In the genomic region with DNA sequence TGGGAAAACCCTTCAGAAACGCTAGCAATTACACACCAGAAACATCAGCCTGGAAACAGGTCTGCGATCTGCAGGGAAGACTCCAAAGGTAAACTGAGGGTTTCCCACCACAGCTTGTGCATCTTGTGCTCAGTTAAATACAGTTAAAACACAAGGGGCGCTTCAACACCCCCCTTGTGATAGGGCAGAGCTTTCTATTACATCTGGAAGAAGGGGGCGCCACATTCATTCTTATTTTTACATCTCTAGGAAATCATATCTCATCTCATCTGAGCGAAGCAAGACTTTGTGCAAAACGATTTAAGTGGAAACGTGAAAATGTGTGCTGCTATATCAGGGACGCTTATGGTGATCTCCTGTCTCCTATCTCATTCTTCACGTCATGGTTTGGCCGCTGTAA, we compare ENCODE assay signal across 17 cellular contexts. TPM values are rescaled to one million over a fixed set of nuclear protein-coding genes. Genes with fewer than 3 reads are reported as not detected.
DNase-seq lines count a peak whose midpoint lies in the region; ATAC-seq and TF ChIP-seq lines count a peak whose summit lies in the region.
"Had no signal": no experiment of that assay in that cellular context is flagged by ENCODE, and none has a peak within 500 bp of the region (broad histone marks: within the 10 kb centered on the region; RNA-seq: fewer than 3 reads in every experiment).

No MANE protein-coding gene starts in this region.

- peak; percentile 20 for TF ChIP-seq CTCF in choroid plexus epithelial cell (conservative IDR thresholded peaks at IDR 0.05; ENCODE audit: low read depth, low read length)
- no peak for TF ChIP-seq CTCF in smooth muscle cell (IDR thresholded peaks at IDR 0.05; ENCODE audit: borderline replicate concordance, insufficient read depth, poor library complexity, severe bottlenecking)
- no peak for TF ChIP-seq CTCF in tibial nerve (IDR thresholded peaks at IDR 0.05)

- no peak for TF ChIP-seq EP300 in tibial nerve (IDR thresholded peaks at IDR 0.05)

- H3K4me3 ChIP-seq in choroid plexus epithelial cell (ENCODE audit: low read depth, low read length) (no peak overlapping the region), smooth muscle cell (no peak overlapping the region), tibial nerve (no peak overlapping the region)
- H3K4me3 ChIP-seq: body of pancreas had no signal

- ATAC-seq in activated CD8-positive, alpha-beta memory T cell treated with anti-CD3 and anti-CD28 coated beads, Interleukin-2, amount 10 ng/mL, durations not matched to agents 7 days and 5 days: no peak
- no peak for ATAC-seq in stimulated activated memory B cell treated with anti-CD40 and anti-IgM and Interleukin-4, amounts not matched to agents 10 μg/mL and 1 μg/mL and 100 μg/mL, for 72 hours
- no peak for ATAC-seq in HG03432 (IDR thresholded peaks at IDR 0.05; ENCODE audit: unreplicated experiment)
- ATAC-seq: activated CD8-positive, alpha-beta T cell treated with anti-CD3 and anti-CD28 coated beads, Interleukin-2, amount 10 ng/mL, durations not matched to agents 7 days and 5 days; body of pancreas; left ventricle myocardium superior had no signal

- H3K4me1 ChIP-seq in smooth muscle cell (ENCODE audit: low read depth): no peaks in the 10 kb centered on the region
- H3K4me1 ChIP-seq in tibial nerve: peaks cover 0 to 14% (median 0%) of the 10 kb centered on the region in 4 donors
- H3K4me1 ChIP-seq: body of pancreas had no signal

- no peaks in the 10 kb centered on the region for H3K36me3 ChIP-seq in smooth muscle cell (ENCODE audit: low read depth)
- peaks cover 0 to 15% (median 0%) of the 10 kb centered on the region in 3 donors for H3K36me3 ChIP-seq in tibial nerve

- no peaks in the 10 kb centered on the region for H3K9me3 ChIP-seq in smooth muscle cell (replicated peaks; ENCODE audit: low read depth)
- H3K9me3 ChIP-seq in tibial nerve: no peaks in the 10 kb centered on the region
- H3K9me3 ChIP-seq: body of pancreas had no signal

- H3K27ac ChIP-seq in smooth muscle cell (ENCODE audit: low read depth) (no peak overlapping the region), tibial nerve (no peak overlapping the region)
- H3K27ac ChIP-seq: body of pancreas had no signal

- H3K9me3 Mint-ChIP-seq in activated CD8-positive, alpha-beta memory T cell treated with anti-CD3 and anti-CD28 coated beads, Interleukin-2, amount 10 ng/mL, durations not matched to agents 7 days and 5 days (ENCODE audit: low read depth): no peaks in the 10 kb centered on the region
- no peaks in the 10 kb centered on the region for H3K9me3 Mint-ChIP-seq in stimulated activated memory B cell treated with anti-CD40 and anti-IgM and Interleukin-4, amounts not matched to agents 10 μg/mL and 1 μg/mL and 100 μg/mL, for 72 hours

- peaks cover 11% of the 10 kb centered on the region for H3K4me1 Mint-ChIP-seq in activated CD8-positive, alpha-beta memory T cell treated with anti-CD3 and anti-CD28 coated beads, Interleukin-2, amount 10 ng/mL, durations not matched to agents 7 days and 5 days
- H3K4me1 Mint-ChIP-seq in stimulated activated memory B cell treated with anti-CD40 and anti-IgM and Interleukin-4, amounts not matched to agents 10 μg/mL and 1 μg/mL and 100 μg/mL, for 72 hours: peaks cover 24% of the 10 kb centered on the region

- peak; percentile 39 for DNase-seq in activated CD8-positive, alpha-beta memory T cell treated with anti-CD3 and anti-CD28 coated beads, Interleukin-2, amount 10 ng/mL, durations not matched to agents 7 days and 5 days
- DNase-seq in activated CD8-positive, alpha-beta memory T cell treated with anti-CD3 and anti-CD28 coated beads for 24 hours: no peak
- DNase-seq in KBM-7 (peak; percentile 41), choroid plexus epithelial cell (ENCODE audit: low read depth) (no peak), smooth muscle cell (lab: John Stamatoyannopoulos, UW; ENCODE audit: unreplicated experiment) (no peak), tibial nerve (ENCODE audit: low spot score in 2 of 2) (no peak)
- DNase-seq: ACHN; activated CD8-positive, alpha-beta T cell treated with anti-CD3 and anti-CD28 coated beads, Interleukin-2, amount 10 ng/mL, durations not matched to agents 7 days and 5 days; activated gamma-delta T cell treated with Interleukin-2 at 50 U/mL for 16 hours; body of pancreas; Calu3; left ventricle myocardium superior; NCI-H1436; NCI-H345 had no signal

- no peaks in the 10 kb centered on the region for H3K79me2 ChIP-seq in smooth muscle cell (ENCODE audit: low read depth)

- no peak for TF ChIP-seq POLR2A in tibial nerve (IDR thresholded peaks at IDR 0.05)

- no peaks in the 10 kb centered on the region for H4K20me1 ChIP-seq in smooth muscle cell (ENCODE audit: low read depth)

- WGBS in smooth muscle cell (ENCODE audit: low lambda C conversion rate): 88% methylated on average over 10 of the region's 10 CpGs
- WGBS in tibial nerve, 2 donors: 85 to 87% methylated on average over 10 of the region's 10 CpGs

- CTCF ChIA-PET in activated CD8-positive, alpha-beta memory T cell treated with anti-CD3 and anti-CD28 coated beads, Interleukin-2, amount 10 ng/mL, durations not matched to agents 7 days and 5 days (lab: Charles Lee): interaction anchor here (0.7 to 2.2 kb wide), 10 partner anchors 11 to 321 kb away, joined by 3 to 7 read pairs (median 3); no protein-coding TSS in a partner anchor

- H3K27me3 ChIP-seq in smooth muscle cell (ENCODE audit: low read depth): no peaks in the 10 kb centered on the region
- no peaks in the 10 kb centered on the region for H3K27me3 ChIP-seq in tibial nerve
- H3K27me3 ChIP-seq: body of pancreas had no signal

- H3K27me3 Mint-ChIP-seq in activated CD8-positive, alpha-beta memory T cell treated with anti-CD3 and anti-CD28 coated beads, Interleukin-2, amount 10 ng/mL, durations not matched to agents 7 days and 5 days: no peaks in the 10 kb centered on the region
- H3K27me3 Mint-ChIP-seq in stimulated activated memory B cell treated with anti-CD40 and anti-IgM and Interleukin-4, amounts not matched to agents 10 μg/mL and 1 μg/mL and 100 μg/mL, for 72 hours: no peaks in the 10 kb centered on the region

- peaks cover 21% of the 10 kb centered on the region for H3K36me3 Mint-ChIP-seq in activated CD8-positive, alpha-beta memory T cell treated with anti-CD3 and anti-CD28 coated beads, Interleukin-2, amount 10 ng/mL, durations not matched to agents 7 days and 5 days
- peaks cover 42% of the 10 kb centered on the region for H3K36me3 Mint-ChIP-seq in stimulated activated memory B cell treated with anti-CD40 and anti-IgM and Interleukin-4, amounts not matched to agents 10 μg/mL and 1 μg/mL and 100 μg/mL, for 72 hours

- no peak overlapping the region for H2AFZ ChIP-seq in smooth muscle cell (ENCODE audit: low read depth)

- in situ Hi-C loops in KBM-7 (cut with MboI; ENCODE audit: low pct_unique_long_range_greater_than_20kb, low sequenced_read_pairs): no loop called here

- H3K27ac Mint-ChIP-seq in activated CD8-positive, alpha-beta memory T cell treated with anti-CD3 and anti-CD28 coated beads, Interleukin-2, amount 10 ng/mL, durations not matched to agents 7 days and 5 days: no peak overlapping the region
- H3K27ac Mint-ChIP-seq in stimulated activated memory B cell treated with anti-CD40 and anti-IgM and Interleukin-4, amounts not matched to agents 10 μg/mL and 1 μg/mL and 100 μg/mL, for 72 hours: peak overlapping the region; percentile 58

- H3F3A ChIP-seq in smooth muscle cell (ENCODE audit: low read depth): no peaks in the 10 kb centered on the region

- H3K9ac ChIP-seq in smooth muscle cell (ENCODE audit: low read depth): no peak overlapping the region

- H3K4me2 ChIP-seq in smooth muscle cell: no peak overlapping the region

- no peak overlapping the region for H3K4me3 Mint-ChIP-seq in activated CD8-positive, alpha-beta memory T cell treated with anti-CD3 and anti-CD28 coated beads, Interleukin-2, amount 10 ng/mL, durations not matched to agents 7 days and 5 days
- no peak overlapping the region for H3K4me3 Mint-ChIP-seq in stimulated activated memory B cell treated with anti-CD40 and anti-IgM and Interleukin-4, amounts not matched to agents 10 μg/mL and 1 μg/mL and 100 μg/mL, for 72 hours
- H3K4me3 Mint-ChIP-seq: activated CD8-positive, alpha-beta T cell treated with anti-CD3 and anti-CD28 coated beads, Interleukin-2, amount 10 ng/mL, durations not matched to agents 7 days and 5 days had no signal

RNA-seq across cellular contexts. Expression of a gene that starts 43.2 kb away (rescaled TPM):
- total RNA-seq in activated CD8-positive, alpha-beta memory T cell treated with anti-CD3 and anti-CD28 coated beads, Interleukin-2, amount 10 ng/mL, durations not matched to agents 7 days and 5 days: 10 to 100 TPM; 43.2 to 46.7 TPM
- total RNA-seq in smooth muscle cell: 0.54 and 1.1 TPM in 2 replicates
- 0.66 and 0.72 TPM in 2 replicates for polyA plus RNA-seq in smooth muscle cell
- total RNA-seq in tibial nerve: 10 to 100 TPM; 28.2 to 48.8 (median 32.7) TPM

RNA-seq across cellular contexts. Expression of a gene that starts 58.5 kb away (rescaled TPM):
- not detected for total RNA-seq in activated CD8-positive, alpha-beta memory T cell treated with anti-CD3 and anti-CD28 coated beads, Interleukin-2, amount 10 ng/mL, durations not matched to agents 7 days and 5 days
- not detected in 2 replicates for total RNA-seq in smooth muscle cell
- not detected in 2 replicates for polyA plus RNA-seq in smooth muscle cell
- total RNA-seq in tibial nerve: under 1 TPM in 1 of 4 donors, not detected in 3; under 0.01 TPM
- total RNA-seq: activated CD8-positive, alpha-beta T cell treated with anti-CD3 and anti-CD28 coated beads, Interleukin-2, amount 10 ng/mL, durations not matched to agents 7 days and 5 days; body of pancreas; Calu3; left ventricle myocardium superior; myocyte had no signal

Comparison
In these comparisons a context has a peak if more than half of its experiments do, and no peak if none do; other contexts are left out.
1. DNase-seq: peak in activated CD8-positive, alpha-beta memory T cell treated with anti-CD3 and anti-CD28 coated beads, Interleukin-2, amount 10 ng/mL, durations not matched to agents 7 days and 5 days (single experiment) and KBM-7 (single experiment); none in activated CD8-positive, alpha-beta memory T cell treated with anti-CD3 and anti-CD28 coated beads for 24 hours (single experiment), choroid plexus epithelial cell (single experiment), smooth muscle cell (single experiment) and tibial nerve (0 of 2).
2. RNA of a gene that starts 43.2 kb away (total RNA-seq): 43.2 to 46.7 TPM in activated CD8-positive, alpha-beta memory T cell treated with anti-CD3 and anti-CD28 coated beads, Interleukin-2, amount 10 ng/mL, durations not matched to agents 7 days and 5 days and 28.2 to 48.8 TPM in tibial nerve; 0.54 to 1.1 TPM in smooth muscle cell; every median in the first group is over 10 times any median in the second.